Comparison of ENCODE assay signal across 22 cellular contexts in genomic region chr2:120678926-120679325, GRCh38. TPM values are rescaled to one million over a fixed set of nuclear protein-coding genes. Genes with fewer than 3 reads are reported as not detected.
DNase-seq lines count a peak whose midpoint lies in the region; ATAC-seq and TF ChIP-seq lines count a peak whose summit lies in the region.
"Had no signal": no experiment of that assay in that cellular context is flagged by ENCODE, and none has a peak within 500 bp of the region (broad histone marks: within the 10 kb centered on the region; RNA-seq: fewer than 3 reads in every experiment).

No MANE protein-coding gene starts in this region.

- no peak overlapping the region for H3K4me3 ChIP-seq in spleen
- H3K4me3 ChIP-seq: GM23248, HAP-1, PC-9, SJSA1 had no signal

- H3K27ac Mint-ChIP-seq in T-helper 17 cell = peak overlapping the region; percentile 86
- H3K27ac Mint-ChIP-seq in T-helper 2 cell treated with Interferon-gamma antibody and Interleukin-4, amounts not matched to agents 5 μg/mL and 100 μg/mL, for 36 hours = no peak overlapping the region
- no peak overlapping the region for H3K27ac Mint-ChIP-seq in activated naive CD8-positive, alpha-beta T cell treated with anti-CD3 and anti-CD28 coated beads, Interleukin-2, amount 50 U/mL, for 24 hours
- H3K27ac Mint-ChIP-seq: IgD-negative memory B cell had no signal

- no peak for TF ChIP-seq CTCF in spleen (IDR thresholded peaks at IDR 0.05 in 8 of 11, conservative IDR thresholded peaks at IDR 0.05 in 3 of 11)

- no peaks in the 10 kb centered on the region for H3K36me3 ChIP-seq in spleen
- H3K36me3 ChIP-seq: HAP-1, SJSA1 had no signal

- peaks cover 3% of the 10 kb centered on the region for H3K4me1 Mint-ChIP-seq in T-helper 17 cell
- H3K4me1 Mint-ChIP-seq in T-helper 2 cell treated with Interferon-gamma antibody and Interleukin-4, amounts not matched to agents 5 μg/mL and 100 μg/mL, for 36 hours (ENCODE audit: low read depth) = no peaks in the 10 kb centered on the region
- peaks cover 2% of the 10 kb centered on the region for H3K4me1 Mint-ChIP-seq in activated naive CD8-positive, alpha-beta T cell treated with anti-CD3 and anti-CD28 coated beads, Interleukin-2, amount 50 U/mL, for 24 hours

- no peaks in the 10 kb centered on the region for H3K9me3 Mint-ChIP-seq in T-helper 2 cell treated with Interferon-gamma antibody and Interleukin-4, amounts not matched to agents 5 μg/mL and 100 μg/mL, for 36 hours
- no peaks in the 10 kb centered on the region for H3K9me3 Mint-ChIP-seq in activated naive CD8-positive, alpha-beta T cell treated with anti-CD3 and anti-CD28 coated beads, Interleukin-2, amount 50 U/mL, for 24 hours
- H3K9me3 Mint-ChIP-seq: IgD-negative memory B cell had no signal

- no peak for TF ChIP-seq POLR2A in spleen (IDR thresholded peaks at IDR 0.05)

- no peak for ATAC-seq in T-helper 17 cell
- no peak for ATAC-seq in activated naive CD8-positive, alpha-beta T cell treated with anti-CD3 and anti-CD28 coated beads, Interleukin-2, amount 50 U/mL, for 24 hours
- ATAC-seq: Right ventricle myocardium inferior had no signal

- WGBS in spleen, 5 donors = 32 to 61% (median 42%) methylated on average over 7 of the region's 7 CpGs

- peaks cover 0 to 6% (median 3%) of the 10 kb centered on the region in 6 donors for H3K4me1 ChIP-seq in spleen
- H3K4me1 ChIP-seq: HAP-1 had no signal

- H3K9me3 ChIP-seq in T-helper 17 cell (ENCODE audit: control insufficient read depth, low read length, poor library complexity, severe bottlenecking) = no peaks in the 10 kb centered on the region
- H3K9me3 ChIP-seq in spleen = no peaks in the 10 kb centered on the region
- H3K9me3 ChIP-seq: HAP-1 had no signal

- intact Hi-C loops in spleen (cut with DNase I; ENCODE audit: low total_unique reads) = loop anchor here (5.0 kb wide), 1 partner anchor 337 kb away; no protein-coding TSS in a partner anchor

- no peaks in the 10 kb centered on the region for H3K36me3 Mint-ChIP-seq in T-helper 17 cell (ENCODE audit: low read depth)
- no peaks in the 10 kb centered on the region for H3K36me3 Mint-ChIP-seq in T-helper 2 cell treated with Interferon-gamma antibody and Interleukin-4, amounts not matched to agents 5 μg/mL and 100 μg/mL, for 36 hours (ENCODE audit: low read depth)
- no peaks in the 10 kb centered on the region for H3K36me3 Mint-ChIP-seq in activated naive CD8-positive, alpha-beta T cell treated with anti-CD3 and anti-CD28 coated beads, Interleukin-2, amount 50 U/mL, for 24 hours (ENCODE audit: low read depth)
- H3K36me3 Mint-ChIP-seq: IgD-negative memory B cell had no signal

- H3K4me3 Mint-ChIP-seq in T-helper 17 cell = no peak overlapping the region
- no peak overlapping the region for H3K4me3 Mint-ChIP-seq in T-helper 2 cell treated with Interferon-gamma antibody and Interleukin-4, amounts not matched to agents 5 μg/mL and 100 μg/mL, for 36 hours
- no peak overlapping the region for H3K4me3 Mint-ChIP-seq in activated naive CD8-positive, alpha-beta T cell treated with anti-CD3 and anti-CD28 coated beads, Interleukin-2, amount 50 U/mL, for 24 hours
- H3K4me3 Mint-ChIP-seq: IgD-negative memory B cell had no signal

- H3K27me3 Mint-ChIP-seq in T-helper 17 cell = peaks cover 73% of the 10 kb centered on the region
- H3K27me3 Mint-ChIP-seq in T-helper 2 cell treated with Interferon-gamma antibody and Interleukin-4, amounts not matched to agents 5 μg/mL and 100 μg/mL, for 36 hours (ENCODE audit: low read depth) = peaks cover 9% of the 10 kb centered on the region
- H3K27me3 Mint-ChIP-seq in activated naive CD8-positive, alpha-beta T cell treated with anti-CD3 and anti-CD28 coated beads, Interleukin-2, amount 50 U/mL, for 24 hours = peaks cover 17% of the 10 kb centered on the region

- no peak overlapping the region for H3K27ac ChIP-seq in spleen
- H3K27ac ChIP-seq: PC-9, SJSA1 had no signal

- H3K27me3 ChIP-seq in spleen (replicated peaks in 1 of 7) = peaks cover 0 to 88% (median 22%) of the 10 kb centered on the region in 7 donors

- DNase-seq in T-helper 17 cell = no peak
- DNase-seq in mesenteric fat pad (ENCODE audit: low spot score) = peak; percentile 57
- DNase-seq in spleen = peak; percentile 62
- no peak for DNase-seq in SHP77 (lab: John Stamatoyannopoulos, UW)
- no peak for DNase-seq in activated naive CD4-positive, alpha-beta T cell (lab: John Stamatoyannopoulos, UW)
- DNase-seq in T-helper 2 cell treated with Interferon-gamma antibody and Interleukin-4, amounts not matched to agents 5 μg/mL and 100 μg/mL, for 36 hours (ENCODE audit: low spot score) = no peak
- DNase-seq in activated naive CD8-positive, alpha-beta T cell treated with anti-CD3 and anti-CD28 coated beads, Interleukin-2, amount 50 U/mL, for 24 hours = no peak
- DNase-seq: Calu3; DND-41; NCI-H146; NCI-H1930; NCI-H2107; NCI-H446; NCI-H524 treated with DMSO at 0.1 percent for 48 hours; NCI-H774; NK-92 treated with Interleukin-12 subunit alpha and Interleukin-12 subunit beta, amount 100 ng/mL, for 24 hours; PC-9 had no signal

RNA-seq across cellular contexts. Expression of gene GLI2, which starts 56.7 kb away (rescaled TPM):
- total RNA-seq in T-helper 17 cell (not detected), mesenteric fat pad (4.1 TPM), spleen (10 to 100 TPM in 1 of 7 donors, 1 to 10 TPM in 5, under 1 TPM in 1; 0.51 to 10.6 (median 1.7) TPM)
- polyA plus RNA-seq in spleen = under 1 TPM; 0.22 to 0.32 (median 0.23) TPM
- polyA plus RNA-seq: IgD-negative memory B cell had no signal

Comparison
In these comparisons a context has a peak if more than half of its experiments do, and no peak if none do; other contexts are left out.
1. DNase-seq: peak in mesenteric fat pad (single experiment) and spleen (single experiment); none in T-helper 17 cell (0 of 3), SHP77 (0 of 2), activated naive CD4-positive, alpha-beta T cell (0 of 4), T-helper 2 cell treated with Interferon-gamma antibody and Interleukin-4, amounts not matched to agents 5 μg/mL and 100 μg/mL, for 36 hours (single experiment) and activated naive CD8-positive, alpha-beta T cell treated with anti-CD3 and anti-CD28 coated beads, Interleukin-2, amount 50 U/mL, for 24 hours (single experiment).